Comparison of ENCODE assay signal across 27 cellular contexts in genomic region chr20:22335210-22335609, GRCh38.
"Had no signal": no experiment of that assay in that cellular context is flagged by ENCODE, and none has a peak within 500 bp of the region (broad histone marks: within the 10 kb centered on the region; RNA-seq: fewer than 3 reads in every experiment).

No MANE protein-coding gene starts in this region.

- H3K36me3 ChIP-seq: stomach, suprapubic skin, thoracic aorta, thyroid gland, tibial artery, tibial nerve, transverse colon, upper lobe of left lung, upper lobe of right lung, uterus, vagina had no signal

- ATAC-seq: stimulated activated effector memory CD8-positive, alpha-beta T cell treated with anti-CD3 and anti-CD28 coated beads, Interleukin-12 subunit alpha, Interleukin-12 subunit beta, amount 100 ng/mL, for 72 hours; stimulated activated memory B cell treated with anti-CD40 and anti-IgM and Interleukin-4, amounts not matched to agents 10 μg/mL and 1 μg/mL and 100 μg/mL, for 72 hours; stimulated activated naive B cell treated with anti-CD40 and anti-IgM and Interleukin-4, amounts not matched to agents 10 μg/mL and 1 μg/mL and 100 μg/mL, for 72 hours; stimulated activated naive CD8-positive, alpha-beta T cell treated with anti-CD3 and anti-CD28 coated beads, Interleukin-15, amount 100 ng/mL, for 72 hours; stimulated activated naive CD8-positive, alpha-beta T cell treated with anti-CD3 and anti-CD28 coated beads, Interleukin-15, Interleukin-2, amounts not matched to agents 100 U/mL and 50 U/mL, for 24 hours; upper lobe of right lung had no signal

- DNase-seq: stimulated activated CD4-positive, alpha-beta T cell treated with anti-CD3 and anti-CD28 coated beads, Interleukin-2, amount 100 ng/mL, for 48 hours; stimulated activated CD4-positive, alpha-beta T cell treated with anti-CD3 and anti-CD28 coated beads, Interleukin-4, amount 100 ng/mL, for 1 hour; stimulated activated CD4-positive, alpha-beta T cell treated with anti-CD3 and anti-CD28 coated beads, Interleukin-4, amount 100 ng/mL, for 24 hours; stimulated activated CD4-positive, alpha-beta T cell treated with anti-CD3 and anti-CD28 coated beads, Interleukin-4, amount 100 ng/mL, for 4 hours; stimulated activated CD8-positive, alpha-beta memory T cell treated with anti-CD3 and anti-CD28 coated beads, Interleukin-4, amount 100 ng/mL, for 48 hours; stimulated activated naive B cell treated with anti-CD40 and anti-IgM and Interleukin-4, amounts not matched to agents 10 μg/mL and 1 μg/mL and 100 μg/mL, for 72 hours; stimulated activated naive CD4-positive, alpha-beta T cell; stimulated activated naive CD4-positive, alpha-beta T cell treated with Interleukin-2 at 50 U/mL for 16 hours; stimulated activated naive CD8-positive, alpha-beta T cell treated with anti-CD3 and anti-CD28 coated beads, Interleukin-15, amount 100 ng/mL, for 72 hours; stimulated activated naive CD8-positive, alpha-beta T cell treated with anti-CD3 and anti-CD28 coated beads, Interleukin-15, Interleukin-2, amounts not matched to agents 100 U/mL and 50 U/mL, for 24 hours; stomach; substantia nigra; testis; thyroid gland; tibial artery; transverse colon; trophoblast cell; upper lobe of left lung; upper lobe of right lung; uterus had no signal

- H3K27me3 ChIP-seq: testis, thyroid gland, upper lobe of left lung, uterus, vagina had no signal

- H3K4me3 ChIP-seq: stomach, suprapubic skin, testis, thoracic aorta, thyroid gland, tibial artery, tibial nerve, transverse colon, upper lobe of left lung, upper lobe of right lung, uterus, vagina had no signal

- FAIRE-seq: urothelium cell line had no signal

- H3K27ac ChIP-seq: stomach, suprapubic skin, testis, thoracic aorta, thyroid gland, tibial artery, tibial nerve, transverse colon, upper lobe of left lung, upper lobe of right lung, uterus, vagina had no signal

- H3K4me1 ChIP-seq: testis, thyroid gland, tibial nerve, upper lobe of left lung, upper lobe of right lung, uterus, vagina had no signal

- H3K9me3 ChIP-seq: stomach, suprapubic skin, testis, thoracic aorta, thyroid gland, tibial artery, tibial nerve, transverse colon, upper lobe of left lung, upper lobe of right lung, uterus, vagina had no signal
